ENCODE assay signal across 18 cellular contexts in the genomic region with DNA sequence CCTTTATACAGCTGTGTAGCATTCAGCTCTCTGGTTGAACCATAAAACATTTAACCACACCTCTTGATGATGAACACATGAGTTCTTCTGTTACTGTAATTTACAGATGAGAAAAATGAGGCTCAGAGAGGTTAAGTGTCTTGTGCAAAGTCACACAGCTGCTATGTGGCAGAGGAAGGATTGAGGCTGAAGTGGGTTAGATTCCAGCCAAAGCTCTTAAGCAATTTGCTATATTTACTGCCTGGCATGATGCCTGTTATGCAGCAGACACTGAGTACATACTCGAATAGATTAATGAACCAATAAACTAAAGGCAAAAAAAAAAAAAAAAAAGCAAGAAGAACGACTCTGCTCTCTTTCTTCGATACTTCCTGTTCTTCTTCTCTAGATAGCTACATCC.
"Had no signal": no experiment of that assay in that cellular context is flagged by ENCODE, and none has a peak within 500 bp of the region (broad histone marks: within the 10 kb centered on the region; RNA-seq: fewer than 3 reads in every experiment).

No MANE protein-coding gene starts in this region.

- ATAC-seq: activated T-helper 17 cell treated with anti-CD3 and anti-CD28 coated beads, Interleukin-2, amount 50 U/mL, for 72 hours had no signal

- H3K9me3 ChIP-seq: tibial nerve, vagina had no signal

- H3K36me3 Mint-ChIP-seq: naive B cell had no signal

- H3K27ac ChIP-seq: brain microvascular endothelial cell, skin epidermis, tibial nerve, vagina had no signal

- H3K4me1 ChIP-seq: tibial nerve had no signal

- H3K36me3 ChIP-seq: brain microvascular endothelial cell, tibial nerve, vagina had no signal

- H3K4me3 ChIP-seq: skin epidermis, tibial nerve, vagina had no signal

- H3K9me3 Mint-ChIP-seq: activated T-helper 17 cell treated with anti-CD3 and anti-CD28 coated beads, Interleukin-2, amount 50 U/mL, for 72 hours had no signal

- H3K27me3 Mint-ChIP-seq: central memory CD8-positive, alpha-beta T cell; naive B cell had no signal

- DNase-seq: activated CD4-positive, alpha-beta T cell treated with anti-CD3 and anti-CD28 coated beads for 1 hour; activated CD4-positive, alpha-beta T cell treated with anti-CD3 and anti-CD28 coated beads, Interleukin-2, amount 50 U/mL, for 48 hours; activated naive CD4-positive, alpha-beta T cell treated with Interleukin-2 at 50 U/mL for 16 hours; anterior cingulate cortex; brain microvascular endothelial cell; cortex of kidney; effector CD8-positive, alpha-beta T cell; foreskin melanocyte; naive B cell; stimulated activated CD4-positive, alpha-beta T cell treated with anti-CD3 and anti-CD28 coated beads, Interleukin-15, amount 100 ng/mL, for 24 hours; stimulated activated CD4-positive, alpha-beta T cell treated with anti-CD3 and anti-CD28 coated beads, Interleukin-4, amount 100 ng/mL, for 24 hours; stimulated activated naive CD4-positive, alpha-beta T cell; T1000 had no signal

- H3K4me1 Mint-ChIP-seq: activated T-helper 17 cell treated with anti-CD3 and anti-CD28 coated beads, Interleukin-2, amount 50 U/mL, for 72 hours; central memory CD8-positive, alpha-beta T cell; naive B cell had no signal

- H3K4me3 Mint-ChIP-seq: activated T-helper 17 cell treated with anti-CD3 and anti-CD28 coated beads, Interleukin-2, amount 50 U/mL, for 72 hours; central memory CD8-positive, alpha-beta T cell; naive B cell had no signal

- H3K27ac Mint-ChIP-seq: activated T-helper 17 cell treated with anti-CD3 and anti-CD28 coated beads, Interleukin-2, amount 50 U/mL, for 72 hours had no signal

- H3K27me3 ChIP-seq: brain microvascular endothelial cell, tibial nerve, vagina had no signal
